3 cellular contexts compared by ENCODE assay signal in genomic region chr7:123637203-123637602, GRCh38.
TF ChIP-seq lines count a peak whose summit lies in the region.

No MANE protein-coding gene starts in this region.

TF ChIP-seq in SK-N-SH treated with all-trans-retinoic acid at 6 μM for 48 hours, 23 proteins besides CTCF, POLR2A, EP300 and RAD21:
- TF ChIP-seq RARB (CRISPR knock-in tag; IDR thresholded peaks at IDR 0.05) (no peak), SNAI2 (CRISPR knock-in tag; IDR thresholded peaks at IDR 0.05) (no peak), TOX (CRISPR knock-in tag; IDR thresholded peaks at IDR 0.05; ENCODE audit: borderline replicate concordance) (no peak), ZFP3 (CRISPR knock-in tag; IDR thresholded peaks at IDR 0.05) (no peak)

TF ChIP-seq in SK-N-SH, 30 proteins besides CTCF, POLR2A, EP300 and RAD21:
- TF ChIP-seq GATA2 (CRISPR knock-in tag; IDR thresholded peaks at IDR 0.05) (no peak), MXI1 (IDR thresholded peaks at IDR 0.05; ENCODE audit: low read depth, low read length) (no peak), NRF1 (IDR thresholded peaks at IDR 0.05; ENCODE audit: low read depth, low read length) (no peak), MEF2A (IDR thresholded peaks at IDR 0.05; ENCODE audit: borderline replicate concordance, low read depth) (no peak), SIN3A (IDR thresholded peaks at IDR 0.05; ENCODE audit: borderline replicate concordance, low read depth, low read length) (no peak), EZH2phosphoT487 (IDR thresholded peaks at IDR 0.05; ENCODE audit: borderline replicate concordance, low read depth) (no peak), SMC3 (IDR thresholded peaks at IDR 0.05; ENCODE audit: low read depth, low read length) (no peak)

TF ChIP-seq in endothelial cell of umbilical vein, 7 proteins besides CTCF, POLR2A, EP300 and RAD21:
- TF ChIP-seq MYC (IDR thresholded peaks at IDR 0.05; ENCODE audit: low read depth, low read length) (no peak), FOS (IDR thresholded peaks at IDR 0.05; ENCODE audit: borderline replicate concordance, insufficient read depth, low read length) (no peak), GATA2 (IDR thresholded peaks at IDR 0.05; ENCODE audit: insufficient read depth, insufficient read length, low read depth, low read length) (no peak), JUN (IDR thresholded peaks at IDR 0.05; ENCODE audit: borderline replicate concordance, insufficient read depth, insufficient read length, low read depth) (no peak), MAX (IDR thresholded peaks at IDR 0.05; ENCODE audit: insufficient read depth, insufficient read length) (no peak), POLR2AphosphoS5 (IDR thresholded peaks at IDR 0.05; ENCODE audit: insufficient read depth, low read depth, low read length) (no peak), EZH2 (IDR thresholded peaks at IDR 0.05; ENCODE audit: borderline replicate concordance, low read depth, low read length, severe bottlenecking) (no peak)
